In genomic region chr11:61120865-61121831, GRCh38 we compare ENCODE assay signal across 11 cellular contexts. TPM values are rescaled to one million over a fixed set of nuclear protein-coding genes. Genes with fewer than 3 reads are reported as not detected.
DNase-seq lines count a peak whose midpoint lies in the region; ATAC-seq and TF ChIP-seq lines count a peak whose summit lies in the region.
"Had no signal": no experiment of that assay in that cellular context is flagged by ENCODE, and none has a peak within 500 bp of the region (broad histone marks: within the 10 kb centered on the region; RNA-seq: fewer than 3 reads in every experiment).

No MANE protein-coding gene starts in this region.

- H3K4me1 Mint-ChIP-seq in mesothelial cell of epicardium: peaks cover 29% of the 10 kb centered on the region

- H3K9me3 Mint-ChIP-seq in mesothelial cell of epicardium: no peaks in the 10 kb centered on the region

- H3K36me3 ChIP-seq in KOPT-K1 (ENCODE audit: insufficient read depth, low read length): peaks cover 96% of the 10 kb centered on the region
- H3K36me3 ChIP-seq in tibial artery: no peaks in the 10 kb centered on the region
- H3K36me3 ChIP-seq: ascending aorta had no signal

- peak overlapping the region; percentile 89 for H3K27ac Mint-ChIP-seq in mesothelial cell of epicardium

- H3K4me3 ChIP-seq in astrocyte of the spinal cord (ENCODE audit: low read depth, low read length) (no peak overlapping the region), tibial artery (no peak overlapping the region)
- H3K4me3 ChIP-seq: ascending aorta had no signal

- H3K27me3 ChIP-seq in tibial artery: peaks cover 0 to 5% of the 10 kb centered on the region in 2 donors
- H3K27me3 ChIP-seq: ascending aorta had no signal

- H3K4me3 Mint-ChIP-seq in mesothelial cell of epicardium: no peak overlapping the region

- H3K9me3 ChIP-seq in KOPT-K1 (ENCODE audit: insufficient read depth, low read length, poor library complexity, severe bottlenecking) (no peaks in the 10 kb centered on the region), tibial artery (no peaks in the 10 kb centered on the region)
- H3K9me3 ChIP-seq: ascending aorta had no signal

- in situ Hi-C loops in astrocyte of the spinal cord (cut with HindIII; ENCODE audit: low sequenced_read_pairs): no loop called here

- ATAC-seq in HG02970 (IDR thresholded peaks at IDR 0.05; ENCODE audit: low FRiP score, unreplicated experiment) (no peak), HG02852 (IDR thresholded peaks at IDR 0.05; ENCODE audit: unreplicated experiment) (no peak)

- intact Hi-C loops in tibial artery (cut with DNase I; ENCODE audit: low total_unique reads): loop anchor here (10.0 kb wide), 1 partner anchor 196 kb away; the partner anchor contains the start of gene TMEM132A

- no peaks in the 10 kb centered on the region for H3K27me3 Mint-ChIP-seq in mesothelial cell of epicardium (ENCODE audit: low read depth)

- no peaks in the 10 kb centered on the region for H3K36me3 Mint-ChIP-seq in mesothelial cell of epicardium

- no peak for TF ChIP-seq CTCF in astrocyte of the spinal cord (IDR thresholded peaks at IDR 0.05; ENCODE audit: low read depth, low read length)
- no peak for TF ChIP-seq CTCF in mesothelial cell of epicardium (IDR thresholded peaks at IDR 0.05; ENCODE audit: unreplicated experiment)
- TF ChIP-seq CTCF in tibial artery (IDR thresholded peaks at IDR 0.05): no peak

- DNase-seq in Ammon's horn (ENCODE audit: low spot score) (peak; percentile 84), astrocyte of the spinal cord (ENCODE audit: low read depth, low spot score) (peak; percentile 18), mesothelial cell of epicardium (ENCODE audit: low spot score in 2 of 2, unreplicated experiment in 2 of 2) (no peak), NCI-H2196 treated with DMSO at 0.1 percent for 48 hours (lab: John Stamatoyannopoulos, UW; ENCODE audit: unreplicated experiment) (no peak), tibial artery (no peak)
- DNase-seq: kidney, SHP77 treated with DMSO at 0.1 percent for 48 hours had no signal

- peaks cover 0 to 10% (median 3%) of the 10 kb centered on the region in 4 donors for H3K4me1 ChIP-seq in tibial artery

- H3K27ac ChIP-seq in KOPT-K1 (ENCODE audit: low read depth, low read length, poor library complexity, severe bottlenecking) (peak overlapping the region; percentile 39), tibial artery (no peak overlapping the region)
- H3K27ac ChIP-seq: ascending aorta had no signal

RNA-seq across cellular contexts. Expression of gene CD5, which starts 18.9 kb away (rescaled TPM):
- not detected in 3 replicates for total RNA-seq in mesothelial cell of epicardium

RNA-seq across cellular contexts. Expression of gene VPS37C, which starts 40.1 kb away (rescaled TPM):
- 24.8 to 29.1 TPM (median 26.5 TPM) in 3 replicates for total RNA-seq in mesothelial cell of epicardium

Comparison
In these comparisons a context has a peak if more than half of its experiments do, and no peak if none do; other contexts are left out.
1. DNase-seq: peak in Ammon's horn (single experiment) and astrocyte of the spinal cord (single experiment); none in mesothelial cell of epicardium (0 of 2), NCI-H2196 treated with DMSO at 0.1 percent for 48 hours (single experiment) and tibial artery (0 of 2).